Comparison of ENCODE assay signal across 9 cellular contexts in the genomic region with DNA sequence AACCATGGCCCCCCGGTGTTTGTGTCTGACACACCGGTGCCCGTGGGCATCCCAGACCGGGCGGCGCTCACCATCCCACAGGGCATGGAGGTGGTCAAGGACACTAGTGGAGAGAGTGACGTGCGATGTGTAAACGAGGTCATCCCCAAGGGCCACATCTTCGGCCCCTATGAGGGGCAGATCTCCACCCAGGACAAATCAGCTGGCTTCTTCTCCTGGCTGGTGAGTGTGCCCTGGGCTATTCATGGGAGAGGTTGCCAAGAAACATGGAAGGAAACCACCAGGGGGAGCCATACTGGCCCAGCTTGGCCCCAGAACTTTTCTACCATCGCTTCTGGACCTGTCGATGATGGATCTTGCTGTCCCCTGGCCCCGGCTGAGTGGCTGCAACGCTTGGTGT. TPM values are rescaled to one million over a fixed set of nuclear protein-coding genes. Genes with fewer than 3 reads are reported as not detected.
DNase-seq lines count a peak whose midpoint lies in the region; ATAC-seq and TF ChIP-seq lines count a peak whose summit lies in the region.
"Had no signal": no experiment of that assay in that cellular context is flagged by ENCODE, and none has a peak within 500 bp of the region (broad histone marks: within the 10 kb centered on the region; RNA-seq: fewer than 3 reads in every experiment).

No MANE protein-coding gene starts in this region.

- peak; percentile 25 for DNase-seq in NCI-H82 (lab: John Stamatoyannopoulos, UW)
- no peak for DNase-seq in NCI-H82 treated with DMSO at 0.1 percent for 48 hours (lab: John Stamatoyannopoulos, UW; ENCODE audit: unreplicated experiment)
- DNase-seq in NCI-H69 (lab: John Stamatoyannopoulos, UW): peak; percentile 36
- peak; percentile 24 for DNase-seq in fibroblast of peridontal ligament (ENCODE audit: extremely low read depth)
- no peak for DNase-seq in spleen
- DNase-seq in UCSD-AML1 (lab: John Stamatoyannopoulos, UW; ENCODE audit: unreplicated experiment): no peak

- no peak for TF ChIP-seq POLR2A in spleen (IDR thresholded peaks at IDR 0.05)

- peaks cover 0 to 60% (median 25%) of the 10 kb centered on the region in 6 donors for H3K36me3 ChIP-seq in spleen

- intact Hi-C loops in spleen (cut with DNase I; ENCODE audit: low total_unique reads): no loop called here

- peak in 6 of 11 experiments; percentile 13 to 54 (median 50) for TF ChIP-seq CTCF in spleen (IDR thresholded peaks at IDR 0.05 in 8 of 11, conservative IDR thresholded peaks at IDR 0.05 in 3 of 11)

- ATAC-seq in HG03439 (IDR thresholded peaks at IDR 0.05; ENCODE audit: unreplicated experiment) (no peak), GM18519 (IDR thresholded peaks at IDR 0.05; ENCODE audit: low FRiP score, unreplicated experiment) (no peak)
- ATAC-seq: left colon had no signal

- H3K27me3 ChIP-seq in spleen (replicated peaks in 1 of 7): peaks cover 0 to 21% (median 0%) of the 10 kb centered on the region in 7 donors

- H3K27ac ChIP-seq in spleen: peak overlapping the region in 2 of 8 donors; percentile 80 to 84

- peaks cover 8 to 28% (median 20%) of the 10 kb centered on the region in 6 donors for H3K4me1 ChIP-seq in spleen

- WGBS in spleen, 5 donors: 93 to 97% (median 95%) methylated on average over 12 to 14 of the region's 14 CpGs

- no peak overlapping the region for H3K4me3 ChIP-seq in spleen

- H3K9me3 ChIP-seq in spleen: no peaks in the 10 kb centered on the region

RNA-seq across cellular contexts. Expression of a gene that starts 36.5 kb away (rescaled TPM):
- 10 to 100 TPM in 6 of 7 donors, 1 to 10 TPM in 1; 8.0 to 24.3 (median 19.5) TPM for total RNA-seq in spleen
- polyA plus RNA-seq in spleen: 1 to 10 TPM; 1.7 to 4.3 (median 1.9) TPM

Comparison
In these comparisons a context has a peak if more than half of its experiments do, and no peak if none do; other contexts are left out.
1. DNase-seq: peak in NCI-H82 (single experiment), NCI-H69 (single experiment) and fibroblast of peridontal ligament (single experiment); none in NCI-H82 treated with DMSO at 0.1 percent for 48 hours (single experiment), spleen (single experiment) and UCSD-AML1 (single experiment).